Comparison of ENCODE assay signal across 8 cellular contexts in the genomic region with DNA sequence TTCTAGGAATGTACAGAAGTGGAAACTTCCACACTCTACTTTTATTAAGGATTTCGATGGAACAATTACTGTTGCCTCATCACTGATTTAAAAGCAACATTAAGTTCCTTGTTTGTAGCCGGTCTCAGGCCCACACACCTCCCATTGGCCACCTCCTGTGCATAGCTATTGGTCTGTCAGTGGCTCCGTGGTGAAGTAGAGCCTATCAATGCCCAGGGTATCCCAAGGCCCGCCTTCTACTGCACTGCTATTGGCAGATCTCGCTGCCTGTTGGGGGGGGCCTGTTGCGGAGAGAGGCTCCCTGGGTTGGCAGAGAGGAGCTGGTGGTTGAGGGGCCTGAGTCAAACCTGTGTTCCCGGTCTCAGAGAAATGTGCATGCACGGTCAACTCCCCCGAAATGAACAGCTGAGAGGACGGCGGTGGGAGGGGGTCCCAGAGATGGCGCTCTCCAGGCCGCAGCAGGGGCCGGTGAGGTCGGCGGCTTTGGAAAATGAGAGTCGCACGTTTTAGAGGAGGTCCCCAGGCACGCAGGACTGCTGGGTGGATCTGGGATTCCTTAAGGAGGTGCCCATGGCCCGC. TPM values are rescaled to one million over a fixed set of nuclear protein-coding genes. Genes with fewer than 3 reads are reported as not detected.
A peak's percentile ranks its signal among the peaks of the same experiment; 100 is the strongest.
DNase-seq lines count a peak whose midpoint lies in the region; ATAC-seq and TF ChIP-seq lines count a peak whose summit lies in the region.

No MANE protein-coding gene starts in this region.

- peaks cover 0 to 15% of the 10 kb centered on the region in 2 experiments; a peak in 1 of 4 replicates for H3K4me1 ChIP-seq in HCT116 (ENCODE audit: control insufficient read depth in 1 of 2, insufficient read depth in 2 of 2, low read length in 2 of 2)

- TF ChIP-seq POLR2A in HCT116 (IDR thresholded peaks at IDR 0.05; ENCODE audit: borderline replicate concordance, extremely low read depth, insufficient read depth, insufficient read length), result no peak

- POLR2A ChIA-PET in HCT116 (lab: Charles Lee), result no interaction called here

- no peaks in the 10 kb centered on the region for H3K36me3 ChIP-seq in HCT116 (ENCODE audit: control insufficient read depth in 1 of 2, insufficient read depth in 2 of 2, low read length in 2 of 2)

- CTCF ChIA-PET in HCT116 (lab: Charles Lee), result interaction anchor here (1.0 kb wide), 1 partner anchor 15 kb away, joined by 3 read pairs; no protein-coding TSS in a partner anchor

- TF ChIP-seq RAD21 in HCT116 (IDR thresholded peaks at IDR 0.05; ENCODE audit: low read depth), result no peak

- in situ Hi-C loops in astrocyte of the spinal cord (cut with HindIII; ENCODE audit: low sequenced_read_pairs), result no loop called here

- H4K20me1 ChIP-seq in HCT116 (ENCODE audit: insufficient read depth), result no peaks in the 10 kb centered on the region

- no peak for TF ChIP-seq CTCF in HCT116 (IDR thresholded peaks at IDR 0.05 in 2 of 3, conservative IDR thresholded peaks at IDR 0.05 in 1 of 3; ENCODE audit: borderline replicate concordance in 1 of 3, insufficient read depth in 1 of 3, low read depth in 2 of 3, low read length in 2 of 3)
- no peak for TF ChIP-seq CTCF in astrocyte of the spinal cord (IDR thresholded peaks at IDR 0.05; ENCODE audit: low read depth, low read length)
- TF ChIP-seq CTCF in retinal pigment epithelial cell (conservative IDR thresholded peaks at IDR 0.05; ENCODE audit: low read depth, low read length), result no peak

- no peak overlapping the region for H3K9ac ChIP-seq in HCT116 (ENCODE audit: low read length)

- H3K4me3 ChIP-seq in HCT116 (replicated peaks in 1 of 2; ENCODE audit: low read depth in 1 of 2, low read length in 2 of 2) (no peak overlapping the region), astrocyte of the spinal cord (ENCODE audit: low read depth, low read length) (peak overlapping the region; percentile 43), retinal pigment epithelial cell (ENCODE audit: low read length) (peak overlapping the region; percentile 51)

- H2AFZ ChIP-seq in HCT116 (ENCODE audit: low read depth, low read length, poor library complexity, severe bottlenecking), result no peak overlapping the region

- DNase-seq in GM03348 (ENCODE audit: low spot score) (peak; percentile 89), HCT116 (ENCODE audit: low read depth, low spot score) (no peak), NCI-H1092 (lab: John Stamatoyannopoulos, UW) (peak; percentile 93), T-helper 22 cell (ENCODE audit: low read depth) (peak; percentile 76), astrocyte of the spinal cord (ENCODE audit: low read depth, low spot score) (peak; percentile 93), hippocampal formation (lab: John Stamatoyannopoulos, UW) (peak; percentile 87), retinal pigment epithelial cell (ENCODE audit: low read depth) (peak; percentile 75), SKM-1 (lab: John Stamatoyannopoulos, UW; ENCODE audit: unreplicated experiment) (no peak)

- no peaks in the 10 kb centered on the region for H3K79me2 ChIP-seq in HCT116 (ENCODE audit: insufficient read depth, low read length)

- no peaks in the 10 kb centered on the region for H3K9me3 ChIP-seq in HCT116 (ENCODE audit: control insufficient read depth in 1 of 2, insufficient read depth in 1 of 2, low read depth in 1 of 2, low read length in 2 of 2)

- RAD21 ChIA-PET in HCT116 (lab: Charles Lee; ENCODE audit: low non-redundant PET in 1 of 2, low total read pairs in 2 of 2, uncharacterized antibody in 2 of 2, unreplicated experiment in 2 of 2), result no interaction called here

- no TSS peak for BruUV-seq in HCT116 (replicated peaks; lab: Mats Ljungman, UMichigan)

- intact Hi-C loops in HCT116 (cut with micrococcal nuclease), result no loop called here

- no peak overlapping the region for H3K4me2 ChIP-seq in HCT116 (ENCODE audit: low read length)

- 0 out of 2 replicates have a peak, but pooled peaks have one; percentile 41 for ATAC-seq in HCT116

- H3K27ac ChIP-seq in HCT116 (ENCODE audit: low read depth, low read length), result no peak overlapping the region

- no peaks in the 10 kb centered on the region for H3K9me2 ChIP-seq in HCT116 (ENCODE audit: insufficient read depth)

- no peaks in the 10 kb centered on the region for H3K27me3 ChIP-seq in HCT116 (ENCODE audit: insufficient read depth, low read length)

TF ChIP-seq in HCT116, 20 proteins besides CTCF, POLR2A, EP300 and RAD21:
- TF ChIP-seq, protein P1, sequence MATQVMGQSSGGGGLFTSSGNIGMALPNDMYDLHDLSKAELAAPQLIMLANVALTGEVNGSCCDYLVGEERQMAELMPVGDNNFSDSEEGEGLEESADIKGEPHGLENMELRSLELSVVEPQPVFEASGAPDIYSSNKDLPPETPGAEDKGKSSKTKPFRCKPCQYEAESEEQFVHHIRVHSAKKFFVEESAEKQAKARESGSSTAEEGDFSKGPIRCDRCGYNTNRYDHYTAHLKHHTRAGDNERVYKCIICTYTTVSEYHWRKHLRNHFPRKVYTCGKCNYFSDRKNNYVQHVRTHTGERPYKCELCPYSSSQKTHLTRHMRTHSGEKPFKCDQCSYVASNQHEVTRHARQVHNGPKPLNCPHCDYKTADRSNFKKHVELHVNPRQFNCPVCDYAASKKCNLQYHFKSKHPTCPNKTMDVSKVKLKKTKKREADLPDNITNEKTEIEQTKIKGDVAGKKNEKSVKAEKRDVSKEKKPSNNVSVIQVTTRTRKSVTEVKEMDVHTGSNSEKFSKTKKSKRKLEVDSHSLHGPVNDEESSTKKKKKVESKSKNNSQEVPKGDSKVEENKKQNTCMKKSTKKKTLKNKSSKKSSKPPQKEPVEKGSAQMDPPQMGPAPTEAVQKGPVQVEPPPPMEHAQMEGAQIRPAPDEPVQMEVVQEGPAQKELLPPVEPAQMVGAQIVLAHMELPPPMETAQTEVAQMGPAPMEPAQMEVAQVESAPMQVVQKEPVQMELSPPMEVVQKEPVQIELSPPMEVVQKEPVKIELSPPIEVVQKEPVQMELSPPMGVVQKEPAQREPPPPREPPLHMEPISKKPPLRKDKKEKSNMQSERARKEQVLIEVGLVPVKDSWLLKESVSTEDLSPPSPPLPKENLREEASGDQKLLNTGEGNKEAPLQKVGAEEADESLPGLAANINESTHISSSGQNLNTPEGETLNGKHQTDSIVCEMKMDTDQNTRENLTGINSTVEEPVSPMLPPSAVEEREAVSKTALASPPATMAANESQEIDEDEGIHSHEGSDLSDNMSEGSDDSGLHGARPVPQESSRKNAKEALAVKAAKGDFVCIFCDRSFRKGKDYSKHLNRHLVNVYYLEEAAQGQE (IDR thresholded peaks at IDR 0.05; ENCODE audit: low read depth), result no peak

RNA-seq across cellular contexts. Expression of a gene that starts 4.9 kb away (rescaled TPM):
- total RNA-seq in HCT116 (2021; ENCODE audit: unreplicated experiment), result 35.4 TPM
- 34.8 and 37.3 TPM in 2 replicates for polyA plus RNA-seq in HCT116 (2012)

RNA-seq across cellular contexts. Expression of a gene that starts 26.1 kb away (rescaled TPM):
- 225 TPM for total RNA-seq in HCT116 (2021; ENCODE audit: unreplicated experiment)
- 464 and 491 TPM in 2 replicates for polyA plus RNA-seq in HCT116 (2012)

Comparison
In these comparisons a context has a peak if more than half of its experiments do, and no peak if none do; other contexts are left out.
1. DNase-seq: peak in GM03348 (single experiment), NCI-H1092 (single experiment), T-helper 22 cell (single experiment), astrocyte of the spinal cord (single experiment), hippocampal formation (2 of 2) and retinal pigment epithelial cell (single experiment); none in HCT116 (single experiment) and SKM-1 (single experiment).
2. H3K4me3 ChIP-seq: peak in astrocyte of the spinal cord (single experiment) and retinal pigment epithelial cell (single experiment); none in HCT116 (0 of 2).